In genomic region chr1:90834354-90835171, GRCh38 we compare ENCODE assay signal across 1 cellular context.
TF ChIP-seq lines count a peak whose summit lies in the region.

No MANE protein-coding gene starts in this region.

TF ChIP-seq in IMR-90, 13 proteins besides CTCF, POLR2A, EP300 and RAD21 (continued from another document):
- no peak for TF ChIP-seq USF2 (IDR thresholded peaks at IDR 0.05; ENCODE audit: low read depth, low read length)
- no peak for TF ChIP-seq SMC3 (IDR thresholded peaks at IDR 0.05; ENCODE audit: low read depth, low read length)
- TF ChIP-seq MAZ (IDR thresholded peaks at IDR 0.05; ENCODE audit: borderline replicate concordance, low read depth, low read length): no peak
- no peak for TF ChIP-seq MXI1 (IDR thresholded peaks at IDR 0.05; ENCODE audit: borderline replicate concordance, low read depth, low read length)
- no peak for TF ChIP-seq RCOR1 (IDR thresholded peaks at IDR 0.05; ENCODE audit: insufficient replicate concordance, low read length)
- no peak for TF ChIP-seq CHD1 (IDR thresholded peaks at IDR 0.05; ENCODE audit: low read depth, low read length)
